Comparison of ENCODE assay signal across 29 cellular contexts in the genomic region with DNA sequence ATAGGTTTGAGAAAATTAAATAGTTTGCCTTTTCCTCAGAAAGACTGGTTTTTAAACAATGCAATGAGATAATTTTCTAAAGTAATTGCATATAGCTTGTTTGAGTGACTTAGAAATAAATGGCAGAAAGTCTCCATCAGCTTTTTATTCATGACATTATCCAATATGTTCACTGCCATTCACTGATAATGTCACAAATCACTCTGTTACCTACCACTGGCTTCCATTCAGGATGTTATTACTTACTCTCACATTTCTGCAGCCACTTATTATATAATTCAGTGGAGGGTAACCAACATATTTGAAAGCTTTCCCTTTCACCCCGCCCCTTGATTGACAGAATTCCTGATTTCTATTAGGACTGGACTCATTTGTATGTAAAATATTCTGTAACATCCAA.
DNase-seq lines count a peak whose midpoint lies in the region; TF ChIP-seq lines count a peak whose summit lies in the region.
"Had no signal": no experiment of that assay in that cellular context is flagged by ENCODE, and none has a peak within 500 bp of the region (broad histone marks: within the 10 kb centered on the region; RNA-seq: fewer than 3 reads in every experiment).

No MANE protein-coding gene starts in this region.

- H3K9me3 ChIP-seq in neural cell (ENCODE audit: low read length): no peaks in the 10 kb centered on the region
- H3K9me3 ChIP-seq: A549, BE2C, BLaER1, Caco-2 had no signal

- H2AFZ ChIP-seq in neural cell (ENCODE audit: low read depth, low read length): no peak overlapping the region

- peak overlapping the region; percentile 33 for H3K4me2 ChIP-seq in neural cell (ENCODE audit: low read length)
- H3K4me2 ChIP-seq: A549; BLaER1; BLaER1 treated with 17β-estradiol and CSF1 and Interleukin-3, amounts not matched to agents 10 nM and 100 nM had no signal

- TF ChIP-seq RAD21 in neural cell (conservative IDR thresholded peaks at IDR 0.05): peak; percentile 17

- H3K4me3 ChIP-seq in neural cell (ENCODE audit: low read length): no peak overlapping the region
- H3K4me3 ChIP-seq: A549; BLaER1; BLaER1 treated with 17β-estradiol and CSF1 and Interleukin-3, amounts not matched to agents 10 nM and 100 nM had no signal

- no peak for TF ChIP-seq CTCF in neural cell (IDR thresholded peaks at IDR 0.05; ENCODE audit: poor library complexity, severe bottlenecking)

- no peaks in the 10 kb centered on the region for H4K20me1 ChIP-seq in neural cell (ENCODE audit: insufficient read depth)
- H4K20me1 ChIP-seq: BLaER1; BLaER1 treated with 17β-estradiol and CSF1 and Interleukin-3, amounts not matched to agents 10 nM and 100 nM had no signal

- H3K27me3 ChIP-seq in neural cell (ENCODE audit: insufficient read depth, low read depth, low read length): no peaks in the 10 kb centered on the region
- H3K27me3 ChIP-seq: BE2C; BLaER1; BLaER1 treated with 17β-estradiol and CSF1 and Interleukin-3, amounts not matched to agents 10 nM and 100 nM had no signal

- H3K9ac ChIP-seq in neural cell (ENCODE audit: low read length): no peak overlapping the region
- H3K9ac ChIP-seq: BLaER1; BLaER1 treated with 17β-estradiol and CSF1 and Interleukin-3, amounts not matched to agents 10 nM and 100 nM had no signal

- peak overlapping the region; percentile 68 for H3K27ac ChIP-seq in neural cell (ENCODE audit: low read length)
- H3K27ac ChIP-seq: 22Rv1; A549; BLaER1; BLaER1 treated with 17β-estradiol and CSF1 and Interleukin-3, amounts not matched to agents 10 nM and 100 nM; C4-2B had no signal

- H3F3A ChIP-seq in neural cell (ENCODE audit: insufficient read depth, low read length, poor library complexity, severe bottlenecking): no peaks in the 10 kb centered on the region

- peak; percentile 79 for TF ChIP-seq EP300 in neural cell (conservative IDR thresholded peaks at IDR 0.05; ENCODE audit: poor library complexity, severe bottlenecking)

- no peaks in the 10 kb centered on the region for H3K9me2 ChIP-seq in neural cell (ENCODE audit: insufficient read depth, low read length)

- no peaks in the 10 kb centered on the region for H3K79me2 ChIP-seq in neural cell (replicated peaks; ENCODE audit: insufficient read depth, low read length)

- DNase-seq in NCI-H69 (lab: John Stamatoyannopoulos, UW) (peak; percentile 45), anterior cingulate cortex (lab: John Stamatoyannopoulos, UW) (no peak)
- no peak for DNase-seq in effector CD8-positive, alpha-beta T cell (lab: John Stamatoyannopoulos, UW)
- DNase-seq: 8988T; ACHN; AML-193; BE2C; C1 segment of cervical spinal cord; Caco-2; Calu3; CD4-positive, alpha-beta memory T cell; CD4-positive, alpha-beta T cell; CD4-positive, CD25-positive, alpha-beta regulatory T cell; CD8-positive, alpha-beta memory T cell; CD8-positive, alpha-beta T cell; COR-L47; DMS 273 treated with DMSO at 0.1 percent for 48 hours; DMS153; DMS53; DMS79; DMS79 treated with DMSO at 0.1 percent for 48 hours; DND-41; EL had no signal

- no peaks in the 10 kb centered on the region for H3K36me3 ChIP-seq in neural cell (ENCODE audit: insufficient read depth, low read length)
- H3K36me3 ChIP-seq: BE2C; BLaER1; BLaER1 treated with 17β-estradiol and CSF1 and Interleukin-3, amounts not matched to agents 10 nM and 100 nM had no signal

TF ChIP-seq in neural cell, 6 proteins besides CTCF, POLR2A, EP300 and RAD21:
- TF ChIP-seq POLR2AphosphoS5 (IDR thresholded peaks at IDR 0.05): peak; percentile 81
- no peak for TF ChIP-seq EZH2 (IDR thresholded peaks at IDR 0.05; ENCODE audit: borderline replicate concordance, insufficient read depth, low read length, poor library complexity, severe bottlenecking)
- TF ChIP-seq, protein P1, sequence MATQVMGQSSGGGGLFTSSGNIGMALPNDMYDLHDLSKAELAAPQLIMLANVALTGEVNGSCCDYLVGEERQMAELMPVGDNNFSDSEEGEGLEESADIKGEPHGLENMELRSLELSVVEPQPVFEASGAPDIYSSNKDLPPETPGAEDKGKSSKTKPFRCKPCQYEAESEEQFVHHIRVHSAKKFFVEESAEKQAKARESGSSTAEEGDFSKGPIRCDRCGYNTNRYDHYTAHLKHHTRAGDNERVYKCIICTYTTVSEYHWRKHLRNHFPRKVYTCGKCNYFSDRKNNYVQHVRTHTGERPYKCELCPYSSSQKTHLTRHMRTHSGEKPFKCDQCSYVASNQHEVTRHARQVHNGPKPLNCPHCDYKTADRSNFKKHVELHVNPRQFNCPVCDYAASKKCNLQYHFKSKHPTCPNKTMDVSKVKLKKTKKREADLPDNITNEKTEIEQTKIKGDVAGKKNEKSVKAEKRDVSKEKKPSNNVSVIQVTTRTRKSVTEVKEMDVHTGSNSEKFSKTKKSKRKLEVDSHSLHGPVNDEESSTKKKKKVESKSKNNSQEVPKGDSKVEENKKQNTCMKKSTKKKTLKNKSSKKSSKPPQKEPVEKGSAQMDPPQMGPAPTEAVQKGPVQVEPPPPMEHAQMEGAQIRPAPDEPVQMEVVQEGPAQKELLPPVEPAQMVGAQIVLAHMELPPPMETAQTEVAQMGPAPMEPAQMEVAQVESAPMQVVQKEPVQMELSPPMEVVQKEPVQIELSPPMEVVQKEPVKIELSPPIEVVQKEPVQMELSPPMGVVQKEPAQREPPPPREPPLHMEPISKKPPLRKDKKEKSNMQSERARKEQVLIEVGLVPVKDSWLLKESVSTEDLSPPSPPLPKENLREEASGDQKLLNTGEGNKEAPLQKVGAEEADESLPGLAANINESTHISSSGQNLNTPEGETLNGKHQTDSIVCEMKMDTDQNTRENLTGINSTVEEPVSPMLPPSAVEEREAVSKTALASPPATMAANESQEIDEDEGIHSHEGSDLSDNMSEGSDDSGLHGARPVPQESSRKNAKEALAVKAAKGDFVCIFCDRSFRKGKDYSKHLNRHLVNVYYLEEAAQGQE (IDR thresholded peaks at IDR 0.05; ENCODE audit: borderline replicate concordance): no peak
- TF ChIP-seq MXI1 (conservative IDR thresholded peaks at IDR 0.05; ENCODE audit: poor library complexity, severe bottlenecking): no peak
- TF ChIP-seq SMC3 (conservative IDR thresholded peaks at IDR 0.05; ENCODE audit: poor library complexity): no peak
